1 cellular context compared by ENCODE assay signal in the genomic region with DNA sequence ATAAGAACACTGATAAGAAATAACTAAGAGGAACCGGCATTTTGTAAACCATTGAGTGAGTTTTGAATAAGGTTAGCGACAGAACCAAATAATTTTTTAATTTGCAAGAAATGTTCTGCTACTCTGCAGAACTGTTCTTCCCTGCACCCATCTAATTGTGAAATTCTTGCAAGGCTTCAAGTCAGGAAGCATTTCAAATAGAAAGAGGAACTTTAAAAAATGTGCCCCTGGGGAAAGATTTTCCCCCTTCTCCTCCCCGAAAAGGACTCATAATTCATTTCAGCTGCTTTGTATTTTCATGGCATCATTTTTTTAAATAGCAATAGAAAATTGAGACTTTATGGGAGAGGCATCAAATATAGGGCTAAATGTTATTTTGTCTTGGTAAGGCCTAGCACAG.
TF ChIP-seq lines count a peak whose summit lies in the region.

No MANE protein-coding gene starts in this region.

TF ChIP-seq in IMR-90, 13 proteins besides CTCF, POLR2A, EP300 and RAD21:
- TF ChIP-seq MAFK (IDR thresholded peaks at IDR 0.05; ENCODE audit: low read depth, low read length) (no peak), BHLHE40 (IDR thresholded peaks at IDR 0.05; ENCODE audit: low read depth, low read length) (no peak), MXI1 (IDR thresholded peaks at IDR 0.05; ENCODE audit: borderline replicate concordance, low read depth, low read length) (no peak), SMC3 (IDR thresholded peaks at IDR 0.05; ENCODE audit: low read depth, low read length) (no peak), NFE2L2 (IDR thresholded peaks at IDR 0.05; ENCODE audit: low read depth, low read length) (no peak), RFX5 (IDR thresholded peaks at IDR 0.05; ENCODE audit: low read depth, low read length) (no peak), FOS (IDR thresholded peaks at IDR 0.05; ENCODE audit: low read depth, low read length) (no peak), CEBPB (IDR thresholded peaks at IDR 0.05; ENCODE audit: low read depth, low read length) (no peak), RCOR1 (IDR thresholded peaks at IDR 0.05; ENCODE audit: insufficient replicate concordance, low read length) (no peak), CHD1 (IDR thresholded peaks at IDR 0.05; ENCODE audit: low read depth, low read length) (no peak), MAZ (IDR thresholded peaks at IDR 0.05; ENCODE audit: borderline replicate concordance, low read depth, low read length) (no peak)
- TF ChIP-seq, protein P1, sequence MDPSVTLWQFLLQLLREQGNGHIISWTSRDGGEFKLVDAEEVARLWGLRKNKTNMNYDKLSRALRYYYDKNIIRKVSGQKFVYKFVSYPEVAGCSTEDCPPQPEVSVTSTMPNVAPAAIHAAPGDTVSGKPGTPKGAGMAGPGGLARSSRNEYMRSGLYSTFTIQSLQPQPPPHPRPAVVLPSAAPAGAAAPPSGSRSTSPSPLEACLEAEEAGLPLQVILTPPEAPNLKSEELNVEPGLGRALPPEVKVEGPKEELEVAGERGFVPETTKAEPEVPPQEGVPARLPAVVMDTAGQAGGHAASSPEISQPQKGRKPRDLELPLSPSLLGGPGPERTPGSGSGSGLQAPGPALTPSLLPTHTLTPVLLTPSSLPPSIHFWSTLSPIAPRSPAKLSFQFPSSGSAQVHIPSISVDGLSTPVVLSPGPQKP (IDR thresholded peaks at IDR 0.05; ENCODE audit: borderline replicate concordance, low read depth, low read length) = no peak
- TF ChIP-seq, protein P2, sequence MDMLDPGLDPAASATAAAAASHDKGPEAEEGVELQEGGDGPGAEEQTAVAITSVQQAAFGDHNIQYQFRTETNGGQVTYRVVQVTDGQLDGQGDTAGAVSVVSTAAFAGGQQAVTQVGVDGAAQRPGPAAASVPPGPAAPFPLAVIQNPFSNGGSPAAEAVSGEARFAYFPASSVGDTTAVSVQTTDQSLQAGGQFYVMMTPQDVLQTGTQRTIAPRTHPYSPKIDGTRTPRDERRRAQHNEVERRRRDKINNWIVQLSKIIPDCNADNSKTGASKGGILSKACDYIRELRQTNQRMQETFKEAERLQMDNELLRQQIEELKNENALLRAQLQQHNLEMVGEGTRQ (IDR thresholded peaks at IDR 0.05; ENCODE audit: low read depth, low read length) = no peak
TF ChIP-seq in IMR-90: peak in this region for 0.
